ENCODE assay signal across 1 cellular context in genomic region chr3:134008630-134009156, GRCh38.
TF ChIP-seq lines count a peak whose summit lies in the region.

No MANE protein-coding gene starts in this region.

TF ChIP-seq in SK-N-SH, 30 proteins besides CTCF, POLR2A, EP300 and RAD21 (continued from another document):
- TF ChIP-seq IRF3 (IDR thresholded peaks at IDR 0.05; ENCODE audit: low read depth, low read length), result no peak
- peak; percentile 99 for TF ChIP-seq FOSL2 (IDR thresholded peaks at IDR 0.05; ENCODE audit: borderline replicate concordance, low read depth)
- TF ChIP-seq USF1 (IDR thresholded peaks at IDR 0.05; ENCODE audit: borderline replicate concordance, low read depth), result no peak
- TF ChIP-seq SMC3 (IDR thresholded peaks at IDR 0.05; ENCODE audit: low read depth, low read length), result no peak
- peak; percentile 91 for TF ChIP-seq POLR2AphosphoS5 (IDR thresholded peaks at IDR 0.05; ENCODE audit: low read depth, low read length)
- peak; percentile 40 for TF ChIP-seq MAX (IDR thresholded peaks at IDR 0.05; ENCODE audit: low read depth)
- peak; percentile 69 for TF ChIP-seq MEF2A (IDR thresholded peaks at IDR 0.05; ENCODE audit: borderline replicate concordance, low read depth)
- TF ChIP-seq MXI1 (IDR thresholded peaks at IDR 0.05; ENCODE audit: low read depth, low read length), result no peak
- no peak for TF ChIP-seq RFX5 (IDR thresholded peaks at IDR 0.05; ENCODE audit: low read length)
- peak; percentile 82 for TF ChIP-seq ZBTB33 (IDR thresholded peaks at IDR 0.05; ENCODE audit: borderline replicate concordance, low read depth)
- peak; percentile 56; the same call in 1 of the 2 replicates for TF ChIP-seq ELF1 (IDR thresholded peaks at IDR 0.05)
- TF ChIP-seq GATA2 (CRISPR knock-in tag; IDR thresholded peaks at IDR 0.05), result no peak
- TF ChIP-seq RCOR1 (IDR thresholded peaks at IDR 0.05; ENCODE audit: low read length), result no peak
- peak; percentile 92 for TF ChIP-seq PBX3 (IDR thresholded peaks at IDR 0.05)
- peak; percentile 99 for TF ChIP-seq JUND (IDR thresholded peaks at IDR 0.05)
TF ChIP-seq in SK-N-SH: peak in this region for 16.
